Comparison of ENCODE assay signal across 8 cellular contexts in genomic region chr1:198937231-198938031, GRCh38.
DNase-seq lines count a peak whose midpoint lies in the region; ATAC-seq, FAIRE-seq and TF ChIP-seq lines count a peak whose summit lies in the region.

No MANE protein-coding gene starts in this region.

- H3K27me3 ChIP-seq in Peyer's patch (no peaks in the 10 kb centered on the region), astrocyte (ENCODE audit: insufficient read depth, low read length) (no peaks in the 10 kb centered on the region)

- H3K9me3 ChIP-seq in Peyer's patch (no peaks in the 10 kb centered on the region), astrocyte (ENCODE audit: insufficient read depth, low read depth, low read length) (no peaks in the 10 kb centered on the region)

- H4K20me1 ChIP-seq in astrocyte (ENCODE audit: insufficient read depth, low read length) = peaks cover 27% of the 10 kb centered on the region

- peaks cover 5% of the 10 kb centered on the region for H3K36me3 Mint-ChIP-seq in astrocyte (ENCODE audit: low read depth, unreplicated experiment)

- H3K4me3 ChIP-seq in Peyer's patch (peak overlapping the region; percentile 23 to 54 (median 42)), astrocyte (ENCODE audit: insufficient read depth, low read depth, low read length) (peak overlapping the region; percentile 98)

- peak; percentile 81 for DNase-seq in GM04504 (ENCODE audit: low read depth)
- DNase-seq in HuH-7.5 (ENCODE audit: low spot score) = peak; percentile 63
- peak in 2 of 3 donors; percentile 45 to 60 for DNase-seq in Peyer's patch
- DNase-seq in astrocyte (ENCODE audit: low read depth) = peak; percentile 96
- no peak for DNase-seq in left ventricle myocardium superior
- DNase-seq in pulmonary artery endothelial cell (ENCODE audit: low read depth, low spot score) = peak; percentile 89
- DNase-seq in ecto neural progenitor cell (ENCODE audit: low spot score) = no peak

- intact Hi-C loops in left ventricle myocardium superior (cut with micrococcal nuclease) = no loop called here

- H2AFZ ChIP-seq in astrocyte (ENCODE audit: low read depth, low read length) = no peak overlapping the region

- no peaks in the 10 kb centered on the region for H3K27me3 Mint-ChIP-seq in astrocyte (ENCODE audit: low read depth, unreplicated experiment)

- H3K4me1 Mint-ChIP-seq in astrocyte (ENCODE audit: low read depth, unreplicated experiment) = peaks cover 5% of the 10 kb centered on the region

- no peak overlapping the region for H3K4me3 Mint-ChIP-seq in astrocyte (ENCODE audit: unreplicated experiment)

- H3K4me1 ChIP-seq in Peyer's patch (no peaks in the 10 kb centered on the region), astrocyte (ENCODE audit: insufficient read depth, low read length) (peaks cover 7% of the 10 kb centered on the region)

- H3K9ac ChIP-seq in astrocyte (ENCODE audit: low read length) = peak overlapping the region; percentile 97

- H3K36me3 ChIP-seq in Peyer's patch (no peaks in the 10 kb centered on the region), astrocyte (ENCODE audit: insufficient read depth, low read length) (no peaks in the 10 kb centered on the region)

- peak overlapping the region; percentile 86 for H3K4me2 ChIP-seq in astrocyte (ENCODE audit: low read length)

- H3K27ac ChIP-seq in Peyer's patch = peak overlapping the region; percentile 33 to 77 (median 69)
- peak overlapping the region; percentile 96 for H3K27ac ChIP-seq in astrocyte (ENCODE audit: low read depth, low read length)

- H3K79me2 ChIP-seq in astrocyte (ENCODE audit: insufficient read depth, low read length) = peaks cover 49% of the 10 kb centered on the region

- peak in 1 of 6 experiments; percentile 8 for TF ChIP-seq CTCF in Peyer's patch (IDR thresholded peaks at IDR 0.05)
- no peak for TF ChIP-seq CTCF in astrocyte (IDR thresholded peaks at IDR 0.05; ENCODE audit: insufficient read depth, low read depth, low read length)

- H3K9me3 Mint-ChIP-seq in astrocyte (ENCODE audit: unreplicated experiment) = no peaks in the 10 kb centered on the region

- peak overlapping the region; percentile 95 for H3K27ac Mint-ChIP-seq in astrocyte (ENCODE audit: unreplicated experiment)

- peak; percentile 35 to 56 for TF ChIP-seq POLR2A in Peyer's patch (IDR thresholded peaks at IDR 0.05)

- ATAC-seq in GM21723 (IDR thresholded peaks at IDR 0.05; ENCODE audit: unreplicated experiment) (peak; percentile 87), left ventricle myocardium superior (peak; percentile 99)

- FAIRE-seq in astrocyte (lab: Jason Lieb, UNC) = peak; percentile 100

Comparison
In these comparisons a context has a peak if more than half of its experiments do, and no peak if none do; other contexts are left out.
1. DNase-seq: peak in GM04504 (single experiment), HuH-7.5 (single experiment), Peyer's patch (2 of 3), astrocyte (single experiment) and pulmonary artery endothelial cell (single experiment); none in left ventricle myocardium superior (single experiment) and ecto neural progenitor cell (single experiment).